ENCODE assay signal across 18 cellular contexts in the genomic region with DNA sequence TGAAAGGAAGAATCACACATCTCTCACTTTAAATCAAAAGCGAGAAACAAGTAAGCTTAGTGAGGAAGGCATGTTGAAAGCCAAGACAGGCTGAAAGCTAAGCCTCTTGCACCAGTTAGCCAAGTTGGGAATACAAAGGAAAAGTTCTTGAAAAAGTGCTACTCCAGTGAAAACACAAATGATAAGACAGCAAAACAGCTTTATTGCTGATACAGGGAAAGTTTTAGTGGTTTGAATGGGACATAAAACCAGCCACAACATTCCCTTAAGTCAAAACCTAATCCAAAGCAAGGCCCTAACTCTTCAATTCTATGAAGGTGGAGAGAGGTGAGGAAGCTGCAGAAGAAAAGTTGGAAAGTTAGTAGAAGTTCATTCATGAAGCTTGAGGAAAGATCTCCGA. TPM values are rescaled to one million over a fixed set of nuclear protein-coding genes. Genes with fewer than 3 reads are reported as not detected.
DNase-seq lines count a peak whose midpoint lies in the region; ATAC-seq, FAIRE-seq and TF ChIP-seq lines count a peak whose summit lies in the region.
"Had no signal": no experiment of that assay in that cellular context is flagged by ENCODE, and none has a peak within 500 bp of the region (broad histone marks: within the 10 kb centered on the region; RNA-seq: fewer than 3 reads in every experiment).

No MANE protein-coding gene starts in this region.

- CTCF ChIA-PET in A549 (lab: Yijun Ruan, JAX) (interaction anchor here (0.7 to 1.3 kb wide), 2 partner anchors 9 to 22 kb away, joined by 3 read pairs; no protein-coding TSS in a partner anchor), HEK293 (lab: Yijun Ruan, JAX) (no interaction called here)

- no peak for ATAC-seq in A549
- ATAC-seq in psoas muscle = no peak
- ATAC-seq in GM21367 (IDR thresholded peaks at IDR 0.05; ENCODE audit: unreplicated experiment) = no peak
- ATAC-seq: GM23338 had no signal

- DNase-seq in A549 (ENCODE audit: low read depth in 1 of 2, low spot score in 1 of 2) (no peak), psoas muscle (no peak), small intestine (no peak)
- DNase-seq: CD4-positive, alpha-beta memory T cell; DMS153; DMS79; GDM1; HCEC 1CT; HFFc6 had no signal

- POLR2A ChIA-PET in A549 (lab: Yijun Ruan, JAX) (no interaction called here), HEK293 (lab: Yijun Ruan, JAX) (no interaction called here)

- TF ChIP-seq POLR2A in A549 (IDR thresholded peaks at IDR 0.05; ENCODE audit: low read length) = no peak

- TF ChIP-seq CTCF in A549 (IDR thresholded peaks at IDR 0.05) = no peak
- no peak for TF ChIP-seq CTCF in HEK293 (tag by site-specific recombination; IDR thresholded peaks at IDR 0.05)
- TF ChIP-seq CTCF in psoas muscle (IDR thresholded peaks at IDR 0.05) = no peak

- TF ChIP-seq EP300 in A549 (IDR thresholded peaks at IDR 0.05) = no peak

- no peak overlapping the region for H3K4me2 ChIP-seq in A549
- H3K4me2 ChIP-seq: BLaER1, GM23338 had no signal

- FAIRE-seq in A549 (lab: Jason Lieb, UNC) (no peak), small intestine (lab: Jason Lieb, UNC) (no peak)
- FAIRE-seq: A204.1, GM12892, GM18507, H54 had no signal

- no peak overlapping the region for H3K9ac ChIP-seq in subcutaneous abdominal adipose tissue (ENCODE audit: low read length in 5 of 5)
- H3K9ac ChIP-seq: BLaER1 had no signal

- no peaks in the 10 kb centered on the region for H3K36me3 ChIP-seq in HEK293 (ENCODE audit: control insufficient read depth in 2 of 2, insufficient read depth in 1 of 2, low read length in 2 of 2)
- H3K36me3 ChIP-seq in psoas muscle (ENCODE audit: insufficient read depth in 1 of 2, low read depth in 1 of 2) = no peaks in the 10 kb centered on the region
- no peaks in the 10 kb centered on the region for H3K36me3 ChIP-seq in subcutaneous abdominal adipose tissue (ENCODE audit: control insufficient read depth in 5 of 5, insufficient read depth in 5 of 5, low read length in 5 of 5)
- no peaks in the 10 kb centered on the region for H3K36me3 ChIP-seq in small intestine (ENCODE audit: control insufficient read depth in 2 of 2, insufficient read depth in 2 of 2, low read length in 2 of 2)

- H3K27me3 ChIP-seq in psoas muscle (ENCODE audit: insufficient read depth in 3 of 3, low read length in 2 of 3) (no peaks in the 10 kb centered on the region), subcutaneous abdominal adipose tissue (ENCODE audit: control insufficient read depth in 5 of 5, insufficient read depth in 4 of 5, low read length in 5 of 5) (no peaks in the 10 kb centered on the region), small intestine (ENCODE audit: control insufficient read depth in 2 of 2, insufficient read depth in 2 of 2, low read length in 2 of 2) (no peaks in the 10 kb centered on the region)
- H3K27me3 ChIP-seq: BLaER1 had no signal

- WGBS in A549 (ENCODE audit: missing lambda C conversion rate) = 95% methylated on average over 2 of the region's 2 CpGs
- WGBS in psoas muscle, 3 donors = 71 to 92% (median 77%) methylated on average over 2 of the region's 2 CpGs
- WGBS in small intestine, 3 donors = 91 to 97% (median 93%) methylated on average over 2 of the region's 2 CpGs

- H3K9me3 ChIP-seq in A549 (no peaks in the 10 kb centered on the region), HEK293 (ENCODE audit: control insufficient read depth, insufficient read depth, low read depth, low read length) (no peaks in the 10 kb centered on the region), psoas muscle (peaks cover 4% of the 10 kb centered on the region), subcutaneous abdominal adipose tissue (ENCODE audit: control insufficient read depth in 5 of 5, low read length in 5 of 5) (no peaks in the 10 kb centered on the region), small intestine (ENCODE audit: control insufficient read depth, low read depth) (no peaks in the 10 kb centered on the region)

- H3K27ac ChIP-seq in A549 = no peak overlapping the region
- H3K27ac ChIP-seq in HEK293 (ENCODE audit: extremely low read depth, low read depth, low read length) = no peak overlapping the region
- H3K27ac ChIP-seq in psoas muscle = peak overlapping the region; percentile 65
- peak overlapping the region; percentile 32 for H3K27ac ChIP-seq in subcutaneous abdominal adipose tissue (ENCODE audit: low read depth, low read length)
- no peak overlapping the region for H3K27ac ChIP-seq in small intestine (ENCODE audit: low read depth in 1 of 2, low read length in 1 of 2)
- H3K27ac ChIP-seq: BLaER1 had no signal

- intact Hi-C loops in psoas muscle (cut with DNase I) = no loop called here

- no peak for TF ChIP-seq RAD21 in A549 (conservative IDR thresholded peaks at IDR 0.05 in 1 of 2, IDR thresholded peaks at IDR 0.05 in 1 of 2)

- H3K4me1 ChIP-seq in A549 (0 out of 3 replicates have a peak, but pooled peaks cover 3% of the 10 kb centered on the region), HEK293 (ENCODE audit: control insufficient read depth, insufficient read depth, low read length) (peaks cover 7% of the 10 kb centered on the region), psoas muscle (peaks cover 53% of the 10 kb centered on the region), subcutaneous abdominal adipose tissue (ENCODE audit: control insufficient read depth in 5 of 5, insufficient read depth in 5 of 5, low read length in 5 of 5) (peaks cover 3 to 55% (median 46%) of the 10 kb centered on the region in 5 donors), small intestine (ENCODE audit: control insufficient read depth in 2 of 2, insufficient read depth in 1 of 2, low read depth in 1 of 2, low read length in 1 of 2) (no peaks in the 10 kb centered on the region)

- H3K4me3 ChIP-seq in A549 (no peak overlapping the region), HEK293 (ENCODE audit: low read depth, low read length) (no peak overlapping the region), psoas muscle (no peak overlapping the region), subcutaneous abdominal adipose tissue (ENCODE audit: low read depth in 1 of 5, low read length in 5 of 5) (no peak overlapping the region), small intestine (ENCODE audit: low read depth in 1 of 2, low read length in 2 of 2) (no peak overlapping the region)
- H3K4me3 ChIP-seq: BLaER1, GM23338 had no signal

TF ChIP-seq in A549, 52 proteins besides CTCF, POLR2A, EP300 and RAD21:
- TF ChIP-seq MAFK (IDR thresholded peaks at IDR 0.05; ENCODE audit: partially characterized antibody) = peak; percentile 65
- no peak for TF ChIP-seq RARB (CRISPR knock-in tag; IDR thresholded peaks at IDR 0.05)
- no peak for TF ChIP-seq JUN (IDR thresholded peaks at IDR 0.05)
- TF ChIP-seq, protein P1, sequence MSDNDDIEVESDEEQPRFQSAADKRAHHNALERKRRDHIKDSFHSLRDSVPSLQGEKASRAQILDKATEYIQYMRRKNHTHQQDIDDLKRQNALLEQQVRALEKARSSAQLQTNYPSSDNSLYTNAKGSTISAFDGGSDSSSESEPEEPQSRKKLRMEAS (IDR thresholded peaks at IDR 0.05) = no peak
- TF ChIP-seq HOXB13 (CRISPR knock-in tag; IDR thresholded peaks at IDR 0.05; ENCODE audit: low read depth) = no peak

TF ChIP-seq in HEK293, 187 proteins besides CTCF, POLR2A, EP300 and RAD21:
- peak; percentile 56 for TF ChIP-seq PRDM1 (tag by site-specific recombination; IDR thresholded peaks at IDR 0.05)
- TF ChIP-seq ZNF624 (tag by site-specific recombination; IDR thresholded peaks at IDR 0.05) = no peak
TF ChIP-seq in HEK293: peak in this region for 1.

RNA-seq across cellular contexts. Expression of a gene that starts 28.0 kb away (rescaled TPM):
- 92.0 and 94.1 TPM in 2 replicates for polyA plus RNA-seq in A549 (2011; rRNA removed)
- polyA plus RNA-seq in A549 (2012; cell fraction: cytosol; rRNA removed) = 54.9 and 75.4 TPM in 2 replicates
- polyA plus RNA-seq in A549 (2012; cell fraction: nucleus; rRNA removed) = 24.6 and 27.2 TPM in 2 replicates
- polyA plus RNA-seq in A549 (2017; fragmentation: RNase III; extraction: RNeasy Plus Mini Kit Qiagen cat#74134 plus additional on column Dnase treatment) = 37.5 to 42.5 TPM (median 40.0 TPM) in 3 replicates
- 108 and 111 TPM in 2 replicates for polyA minus RNA-seq in A549 (2011; rRNA and poly(A)+ RNA removed)
- total RNA-seq in psoas muscle = 100 to 1,000 TPM in 3 of 4 donors, 10 to 100 TPM in 1; 55.1 to 219 (median 182) TPM
- polyA plus RNA-seq in psoas muscle = 100 to 1,000 TPM in 1 of 3 donors, 10 to 100 TPM in 2; 50.5 to 287 (median 63.5) TPM
- 10 to 100 TPM in 2 of 3 donors, 1 to 10 TPM in 1; 8.3 to 22.2 (median 21.3) TPM for polyA plus RNA-seq in small intestine

Comparison
In these comparisons a context has a peak if more than half of its experiments do, and no peak if none do; other contexts are left out.
1. H3K27ac ChIP-seq: peak in psoas muscle (single experiment) and subcutaneous abdominal adipose tissue (single experiment); none in A549 (0 of 2), HEK293 (single experiment) and small intestine (0 of 2).